8 cellular contexts compared by ENCODE assay signal in genomic region chr20:44650777-44651493, GRCh38. TPM values are rescaled to one million over a fixed set of nuclear protein-coding genes. Genes with fewer than 3 reads are reported as not detected.
DNase-seq lines count a peak whose midpoint lies in the region; ATAC-seq, FAIRE-seq and TF ChIP-seq lines count a peak whose summit lies in the region.

No MANE protein-coding gene starts in this region.

- H2AFZ ChIP-seq in OCI-LY7 (ENCODE audit: low read length) (peak overlapping the region; percentile 17; the same call in 1 of the 2 replicates), GM12878 (ENCODE audit: control insufficient read depth, low read depth, low read length) (peak overlapping the region; percentile 73)

- peaks cover 34 to 67% (median 56%) of the 10 kb centered on the region in 4 donors for H3K4me1 Mint-ChIP-seq in CD4-positive, alpha-beta memory T cell

- no peak for TF ChIP-seq RAD21 in GM12878 (IDR thresholded peaks at IDR 0.05; ENCODE audit: insufficient read depth, low read depth, low read length)

- no peaks in the 10 kb centered on the region for H3K36me3 ChIP-seq in CD4-positive, alpha-beta memory T cell (ENCODE audit: insufficient read depth, low read length)
- H3K36me3 ChIP-seq in OCI-LY7 (ENCODE audit: insufficient read depth, low read length): peaks cover 18% of the 10 kb centered on the region
- H3K36me3 ChIP-seq in GM12878 (ENCODE audit: control insufficient read depth in 2 of 2, insufficient read depth in 2 of 2, low read length in 1 of 2): no peaks in the 10 kb centered on the region
- no peaks in the 10 kb centered on the region for H3K36me3 ChIP-seq in right lobe of liver
- no peaks in the 10 kb centered on the region for H3K36me3 ChIP-seq in stomach smooth muscle (ENCODE audit: control insufficient read depth in 2 of 2, insufficient read depth in 2 of 2, low read length in 2 of 2)

- POLR2A ChIA-PET in CD4-positive, alpha-beta memory T cell (lab: Charles Lee; ENCODE audit: partially characterized antibody): interaction anchor here (0.6 to 3.5 kb wide), 10 partner anchors 8 to 1195 kb away, joined by 3 to 44 read pairs (median 9); partner anchors contain the start of gene SERINC3
- POLR2A ChIA-PET in OCI-LY7 (lab: Charles Lee): interaction anchor here (0.8 to 3.9 kb wide), 6 partner anchors 33 to 86 kb away, joined by 3 to 15 read pairs (median 5); partner anchors contain the start of gene PKIG
- POLR2A ChIA-PET in GM12878 (lab: Charles Lee): interaction anchor here (0.7 to 2.5 kb wide), 13 partner anchors 8 to 176 kb away, joined by 3 to 18 read pairs (median 3); partner anchors contain the start of gene PKIG

- H3K4me1 ChIP-seq in CD4-positive, alpha-beta memory T cell (ENCODE audit: insufficient read depth, low read length): peaks cover 61% of the 10 kb centered on the region
- peaks cover 58% of the 10 kb centered on the region for H3K4me1 ChIP-seq in OCI-LY7 (ENCODE audit: insufficient read depth, low read length, poor library complexity, severe bottlenecking)
- H3K4me1 ChIP-seq in GM12878 (ENCODE audit: control insufficient read depth, insufficient read depth, low read length): peaks cover 47% of the 10 kb centered on the region
- no peaks in the 10 kb centered on the region for H3K4me1 ChIP-seq in right lobe of liver
- peaks cover 26% of the 10 kb centered on the region for H3K4me1 ChIP-seq in stomach smooth muscle (ENCODE audit: control insufficient read depth, insufficient read depth, low read length)

- in situ Hi-C loops in GM12878 (cut with MboI): no loop called here

- H3K79me2 ChIP-seq in OCI-LY7 (ENCODE audit: insufficient read depth, low read depth, low read length): peaks cover 41% of the 10 kb centered on the region
- H3K79me2 ChIP-seq in GM12878 (ENCODE audit: control insufficient read depth, insufficient read depth, low read length): peaks cover 48% of the 10 kb centered on the region

- peaks cover 0 to 2% (median 0%) of the 10 kb centered on the region in 8 donors for H3K9me3 Mint-ChIP-seq in CD4-positive, alpha-beta memory T cell

- no peak for TF ChIP-seq EP300 in GM12878 (IDR thresholded peaks at IDR 0.05; ENCODE audit: borderline replicate concordance in 1 of 2, control insufficient read depth in 1 of 2, low read depth in 2 of 2, low read length in 2 of 2)

- H3K9ac ChIP-seq in GM12878 (ENCODE audit: control insufficient read depth, insufficient read depth, low read length) (peak overlapping the region; percentile 88), stomach smooth muscle (ENCODE audit: low read length in 2 of 2) (peak overlapping the region; percentile 26 to 68)

- TF ChIP-seq POLR2A in GM12878 (IDR thresholded peaks at IDR 0.05; ENCODE audit: low read depth, low read length): no peak; the same call in 1 of the 2 replicates
- no peak for TF ChIP-seq POLR2A in right lobe of liver (IDR thresholded peaks at IDR 0.05)

- no peaks in the 10 kb centered on the region for H4K20me1 ChIP-seq in OCI-LY7 (ENCODE audit: insufficient read depth, low read length)
- no peaks in the 10 kb centered on the region for H4K20me1 ChIP-seq in GM12878 (ENCODE audit: control insufficient read depth, insufficient read depth)

- peak overlapping the region; percentile 72 for H3K27ac ChIP-seq in CD4-positive, alpha-beta memory T cell (ENCODE audit: low read depth, low read length)
- H3K27ac ChIP-seq in OCI-LY7 (ENCODE audit: low read depth, low read length, poor library complexity, severe bottlenecking): peak overlapping the region; percentile 99
- peak overlapping the region; percentile 83 for H3K27ac ChIP-seq in GM12878 (ENCODE audit: control insufficient read depth, insufficient read depth)
- peak overlapping the region; percentile 50 to 79 (median 78) for H3K27ac ChIP-seq in right lobe of liver
- H3K27ac ChIP-seq in stomach smooth muscle (ENCODE audit: low read length): no peak overlapping the region

- SMC1A ChIA-PET in GM12878 (lab: Charles Lee; ENCODE audit: uncharacterized antibody, unreplicated experiment): interaction anchor here (0.6 to 4.3 kb wide), 14 partner anchors 8 to 175 kb away, joined by 3 to 47 read pairs (median 6); partner anchors contain the start of gene TTPAL

- no peaks in the 10 kb centered on the region for H3K27me3 Mint-ChIP-seq in CD4-positive, alpha-beta memory T cell

- H3K4me3 ChIP-seq in CD4-positive, alpha-beta memory T cell (ENCODE audit: low read length in 2 of 2): peak overlapping the region; percentile 76 to 81
- H3K4me3 ChIP-seq in OCI-LY7 (ENCODE audit: low read depth, low read length, poor library complexity, severe bottlenecking) (peak overlapping the region; percentile 95), GM12878 (peak overlapping the region; percentile 95), right lobe of liver (peak overlapping the region; percentile 74 to 92 (median 83)), stomach smooth muscle (ENCODE audit: low read length in 2 of 2) (peak overlapping the region; percentile 60 to 85)

- intact Hi-C loops in CD4-positive, alpha-beta memory T cell (cut with micrococcal nuclease): loop anchor here (1.0 to 5.0 kb wide), 2 partner anchors 8 to 129 kb away; partner anchors contain the start of gene SERINC3
- intact Hi-C loops in OCI-LY7 (cut with micrococcal nuclease; ENCODE audit: unreplicated experiment): no loop called here
- intact Hi-C loops in GM12878 (cut with micrococcal nuclease; ENCODE audit: unreplicated experiment): no loop called here
- intact Hi-C loops in right lobe of liver (cut with DNase I): no loop called here

- H3K4me2 ChIP-seq in OCI-LY7 (ENCODE audit: low read length): peak overlapping the region; percentile 90
- H3K4me2 ChIP-seq in GM12878 (ENCODE audit: control insufficient read depth, insufficient read depth): peak overlapping the region; percentile 96

- DNase-seq in CD4-positive, alpha-beta memory T cell: peak in 4 of 5 donors; percentile 31 to 54 (median 40)
- DNase-seq in OCI-LY7 (ENCODE audit: low spot score) (peak; percentile 68), GM12878 (ENCODE audit: low read depth, low spot score) (no peak), right lobe of liver (no peak), NCI-H1105 (lab: John Stamatoyannopoulos, UW) (no peak)

- CTCF ChIA-PET in CD4-positive, alpha-beta memory T cell (lab: Charles Lee; ENCODE audit: partially characterized antibody): interaction anchor here (0.9 to 6.2 kb wide), 6 partner anchors 17 to 267 kb away, joined by 3 to 83 read pairs (median 4); no protein-coding TSS in a partner anchor
- CTCF ChIA-PET in OCI-LY7 (lab: Charles Lee; ENCODE audit: unreplicated experiment): interaction anchor here (0.7 to 1.5 kb wide), 5 partner anchors 30 to 308 kb away, joined by 3 to 21 read pairs (median 3); no protein-coding TSS in a partner anchor
- CTCF ChIA-PET in GM12878 (lab: Yijun Ruan, JAX): interaction anchor here (0.6 to 8.5 kb wide), 10 partner anchors 13 to 68 kb away, joined by 3 to 134 read pairs (median 4); partner anchors contain the start of gene PKIG

- peak overlapping the region; percentile 90 to 97 (median 92) for H3K27ac Mint-ChIP-seq in CD4-positive, alpha-beta memory T cell

- H3K36me3 Mint-ChIP-seq in CD4-positive, alpha-beta memory T cell: peaks cover 0 to 5% of the 10 kb centered on the region in 2 donors

- no peaks in the 10 kb centered on the region for H3K9me3 ChIP-seq in CD4-positive, alpha-beta memory T cell (ENCODE audit: control insufficient read depth in 1 of 2, low read length in 2 of 2)
- H3K9me3 ChIP-seq in OCI-LY7 (ENCODE audit: low read length) (no peaks in the 10 kb centered on the region), GM12878 (replicated peaks; ENCODE audit: control insufficient read depth, insufficient read depth, low read length) (no peaks in the 10 kb centered on the region), right lobe of liver (no peaks in the 10 kb centered on the region), stomach smooth muscle (ENCODE audit: control insufficient read depth in 2 of 2, low read length in 2 of 2) (no peaks in the 10 kb centered on the region)

- no peak for TF ChIP-seq CTCF in OCI-LY7 (conservative IDR thresholded peaks at IDR 0.05; ENCODE audit: low read length)
- TF ChIP-seq CTCF in GM12878 (IDR thresholded peaks at IDR 0.05 in 2 of 3, conservative IDR thresholded peaks at IDR 0.05 in 1 of 3; ENCODE audit: control insufficient read depth in 2 of 3, extremely low read depth in 1 of 3, insufficient read depth in 1 of 3, low read depth in 3 of 3, low read length in 3 of 3): no peak
- TF ChIP-seq CTCF in right lobe of liver (IDR thresholded peaks at IDR 0.05): no peak

- BruUV-seq in OCI-LY7 (replicated peaks; lab: Mats Ljungman, UMichigan) (no TSS peak), GM12878 (replicated peaks; lab: Mats Ljungman, UMichigan) (no TSS peak)

- RAD21 ChIA-PET in GM12878 (lab: Charles Lee; ENCODE audit: unreplicated experiment): interaction anchor here (0.9 to 5.1 kb wide), 16 partner anchors 8 to 175 kb away, joined by 3 to 55 read pairs (median 5); partner anchors contain the start of genes PKIG and TTPAL

- ATAC-seq in GM12878 (peak; percentile 35), right lobe of liver (peak in 2 of 4 donors; percentile 1 to 7), GM21737 (IDR thresholded peaks at IDR 0.05; ENCODE audit: unreplicated experiment) (no peak), GM18867 (IDR thresholded peaks at IDR 0.05; ENCODE audit: unreplicated experiment) (no peak)

- peak overlapping the region; percentile 87 to 96 (median 92) for H3K4me3 Mint-ChIP-seq in CD4-positive, alpha-beta memory T cell

- 3% methylated on average over 29 of the region's 29 CpGs for WGBS in GM12878 (ENCODE audit: insufficient coverage, insufficient replicate concordance, low lambda C conversion rate, missing lambda C conversion rate)
- WGBS in right lobe of liver (ENCODE audit: insufficient coverage, low coverage, low lambda C conversion rate, missing lambda C conversion rate): 40% methylated on average over 1 of the region's 29 CpGs

- no peak for FAIRE-seq in GM12878 (lab: Jason Lieb, UNC)

- H3K27me3 ChIP-seq in CD4-positive, alpha-beta memory T cell (ENCODE audit: insufficient read depth, low read length): no peaks in the 10 kb centered on the region
- H3K27me3 ChIP-seq in GM12878 (replicated peaks in 1 of 2; ENCODE audit: control insufficient read depth in 2 of 2, insufficient read depth in 2 of 2, low read length in 1 of 2) (no peaks in the 10 kb centered on the region), right lobe of liver (no peaks in the 10 kb centered on the region), stomach smooth muscle (ENCODE audit: control insufficient read depth in 1 of 2, insufficient read depth in 2 of 2, low read length in 2 of 2) (no peaks in the 10 kb centered on the region)

- no peaks in the 10 kb centered on the region for H3K9me2 ChIP-seq in OCI-LY7 (ENCODE audit: insufficient read depth, low read length)

RNA-seq across cellular contexts. Expression of gene ADA, which starts 0.6 kb away (rescaled TPM):
- 10 to 100 TPM; 28.4 to 31.0 TPM for total RNA-seq in CD4-positive, alpha-beta memory T cell
- polyA plus RNA-seq in CD4-positive, alpha-beta memory T cell: 10 to 100 TPM; 48.6 to 64.3 TPM
- 67.0 and 78.2 TPM in 2 replicates for total RNA-seq in OCI-LY7 (2014; rRNA removed; shearing (Covaris generic))
- total RNA-seq in OCI-LY7 (2022) (142 and 158 TPM in 2 replicates), GM12878 (2014; rRNA removed) (74.6 and 78.6 TPM in 2 replicates), GM12878 (2014; rRNA removed; fragmentation: Illumina TruSeq; extraction: Trizol) (69.1 and 69.5 TPM in 2 replicates), GM12878 (2021) (99.0 and 105 TPM in 2 replicates), right lobe of liver (1 to 10 TPM; 2.2 to 8.6 (median 3.7) TPM)
- 51.8 and 52.9 TPM in 2 replicates for total RNA-seq in GM12878 (2013; cell fraction: nucleolus; rRNA removed)
- polyA plus RNA-seq in GM12878 (2011; ENCODE audit: low read depth): 54.0 TPM
- polyA plus RNA-seq in GM12878 (2011; rRNA removed) (88.9 and 129 TPM in 2 replicates), GM12878 (2014; fragmentation: Illumina TruSeq; extraction: Trizol) (71.6 and 82.7 TPM in 2 replicates), GM12878 (2014; fragmentation: Nextera tagmentation; extraction: Ambion mirVana) (10 to 100 TPM; 40.9 to 70.6 TPM), GM12878 (2014; rRNA removed) (122 and 125 TPM in 2 replicates), GM12878 (2016; fragmentation: Nextera tagmentation; extraction: Ambion mirVana) (100 to 1,000 TPM; 189 to 217 TPM)
- polyA plus RNA-seq in GM12878 (2011; cell fraction: cytosol; rRNA removed): 142 and 175 TPM in 2 replicates
- 152 and 179 TPM in 2 replicates for polyA plus RNA-seq in GM12878 (2011; cell fraction: nucleus; rRNA removed)
- 58.7 and 86.7 TPM in 2 replicates for polyA plus RNA-seq in GM12878 (2012)
- polyA minus RNA-seq in GM12878 (2011; rRNA and poly(A)+ RNA removed): 75.2 and 93.0 TPM in 2 replicates
- 21.2 and 28.5 TPM in 2 replicates for polyA minus RNA-seq in GM12878 (2011; cell fraction: cytosol; rRNA and poly(A)+ RNA removed)
- 21.6 and 28.6 TPM in 2 replicates for polyA minus RNA-seq in GM12878 (2011; cell fraction: nucleus; rRNA and poly(A)+ RNA removed)

Comparison
In these comparisons a context has a peak if more than half of its experiments do, and no peak if none do; other contexts are left out.
1. DNase-seq: peak in CD4-positive, alpha-beta memory T cell (4 of 5) and OCI-LY7 (single experiment); none in GM12878 (single experiment), right lobe of liver (0 of 3) and NCI-H1105 (single experiment).
2. Peak in every context shown above with its lines, with median percentiles within 50 percentile points of each other: H3K4me3 ChIP-seq.